In the genomic region with DNA sequence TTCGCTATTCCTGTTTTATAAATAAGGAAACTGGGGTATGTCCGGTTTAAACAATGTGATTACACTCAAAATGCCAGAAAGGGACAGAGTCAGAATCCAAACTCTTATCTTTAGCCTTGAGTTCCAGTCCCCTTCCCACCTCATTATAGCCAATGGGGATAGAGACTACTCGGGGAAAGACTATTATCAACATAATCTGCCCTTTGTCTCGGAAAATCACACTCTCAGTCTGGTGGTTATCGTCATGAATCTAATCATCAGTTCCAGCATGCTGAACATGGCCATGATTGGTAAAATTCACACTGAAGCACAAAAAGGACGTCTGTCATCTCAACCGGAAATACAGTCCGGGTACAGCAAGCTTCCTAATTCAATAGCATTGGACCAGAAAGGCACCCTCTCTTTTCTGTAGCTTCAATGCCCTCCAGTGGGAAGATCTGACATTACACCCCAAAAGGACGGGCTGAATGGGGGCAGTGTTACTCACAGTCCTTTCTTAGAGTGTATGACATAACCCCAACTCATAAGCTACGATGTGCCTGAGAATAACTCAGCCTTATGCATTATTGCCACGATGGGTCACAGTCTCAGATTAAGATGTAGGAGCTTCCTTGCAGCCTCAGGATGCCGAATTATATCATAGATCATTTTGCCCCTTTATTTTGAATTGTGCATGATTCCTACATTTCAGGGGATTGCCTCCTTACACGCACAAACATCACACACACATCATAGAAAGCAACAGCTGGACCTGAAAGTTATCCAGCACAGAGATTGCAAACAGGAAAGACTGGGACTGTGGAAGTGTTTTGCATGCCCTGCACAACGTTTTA, we compare ENCODE assay signal across 8 cellular contexts.
DNase-seq lines count a peak whose midpoint lies in the region; ATAC-seq and TF ChIP-seq lines count a peak whose summit lies in the region.

No MANE protein-coding gene starts in this region.

- no peaks in the 10 kb centered on the region for H3K27me3 Mint-ChIP-seq in activated naive CD4-positive, alpha-beta T cell treated with anti-CD3 and anti-CD28 coated beads for 36 hours (ENCODE audit: low read depth)

- DNase-seq in G401 (ENCODE audit: low spot score) (peak; percentile 63), HUDEP-2 (lab: John Stamatoyannopoulos, UW; ENCODE audit: unreplicated experiment in 76 of 76) (peak in 40 of 76 experiments; percentile 1 to 66 (median 17)), RWPE2 (ENCODE audit: low spot score) (no peak), glomerular endothelial cell (ENCODE audit: extremely low read depth, low read depth, low spot score) (peak; percentile 72), pons (ENCODE audit: low spot score) (peak; percentile 93)
- peak; percentile 74 for DNase-seq in activated naive CD4-positive, alpha-beta T cell treated with anti-CD3 and anti-CD28 coated beads for 36 hours

- H3K9me3 ChIP-seq in RWPE2 (ENCODE audit: severe bottlenecking), result no peaks in the 10 kb centered on the region

- intact Hi-C loops in activated naive CD4-positive, alpha-beta T cell treated with anti-CD3 and anti-CD28 coated beads for 36 hours (cut with micrococcal nuclease), result loop anchor here (1.0 to 10.0 kb wide), 4 partner anchors 194 to 826 kb away; no protein-coding TSS in a partner anchor

- TF ChIP-seq CTCF in RWPE2 (IDR thresholded peaks at IDR 0.05; ENCODE audit: poor library complexity, severe bottlenecking), result peak; percentile 76

- 16% methylated on average over 14 of the region's 14 CpGs for WGBS in urinary bladder

- H3K4me1 ChIP-seq in RWPE2 (ENCODE audit: insufficient read depth, poor library complexity, severe bottlenecking) (no peaks in the 10 kb centered on the region), urinary bladder (ENCODE audit: insufficient read depth) (no peaks in the 10 kb centered on the region)

- H3K27ac ChIP-seq in RWPE2 (ENCODE audit: poor library complexity, severe bottlenecking), result no peak overlapping the region
- H3K27ac ChIP-seq in urinary bladder (ENCODE audit: low read depth), result no peak overlapping the region

- in situ Hi-C loops in G401 (cut with HindIII; ENCODE audit: low sequenced_read_pairs), result no loop called here

- H3K4me1 Mint-ChIP-seq in activated naive CD4-positive, alpha-beta T cell treated with anti-CD3 and anti-CD28 coated beads for 36 hours (ENCODE audit: low read depth), result peaks cover 2% of the 10 kb centered on the region

- H3K27me3 ChIP-seq in RWPE2 (ENCODE audit: insufficient read depth, poor library complexity, severe bottlenecking), result no peaks in the 10 kb centered on the region

- H3K27ac Mint-ChIP-seq in activated naive CD4-positive, alpha-beta T cell treated with anti-CD3 and anti-CD28 coated beads for 36 hours, result no peak overlapping the region

- no peak overlapping the region for H3K4me3 ChIP-seq in RWPE2 (ENCODE audit: severe bottlenecking)
- peak overlapping the region; percentile 19 for H3K4me3 ChIP-seq in urinary bladder (ENCODE audit: low read depth, low read length)

- CTCF ChIA-PET in activated naive CD4-positive, alpha-beta T cell treated with anti-CD3 and anti-CD28 coated beads for 36 hours (lab: Charles Lee), result interaction anchor here (0.5 to 1.4 kb wide), 6 partner anchors 15 to 521 kb away, joined by 3 to 4 read pairs (median 3); no protein-coding TSS in a partner anchor

- H3K36me3 ChIP-seq in RWPE2 (ENCODE audit: low read depth) (no peaks in the 10 kb centered on the region), urinary bladder (ENCODE audit: insufficient read depth) (no peaks in the 10 kb centered on the region)

- H3K4me3 Mint-ChIP-seq in activated naive CD4-positive, alpha-beta T cell treated with anti-CD3 and anti-CD28 coated beads for 36 hours, result no peak overlapping the region

- no peaks in the 10 kb centered on the region for H3K36me3 Mint-ChIP-seq in activated naive CD4-positive, alpha-beta T cell treated with anti-CD3 and anti-CD28 coated beads for 36 hours (ENCODE audit: low read depth)

- ATAC-seq in GM21576 (IDR thresholded peaks at IDR 0.05; ENCODE audit: unreplicated experiment), result peak; percentile 98
- ATAC-seq in RWPE2 (ENCODE audit: low read depth), result peak; percentile 91

- H3K9me3 Mint-ChIP-seq in activated naive CD4-positive, alpha-beta T cell treated with anti-CD3 and anti-CD28 coated beads for 36 hours, result no peaks in the 10 kb centered on the region
